Comparison of ENCODE assay signal across 1 cellular context in the genomic region with DNA sequence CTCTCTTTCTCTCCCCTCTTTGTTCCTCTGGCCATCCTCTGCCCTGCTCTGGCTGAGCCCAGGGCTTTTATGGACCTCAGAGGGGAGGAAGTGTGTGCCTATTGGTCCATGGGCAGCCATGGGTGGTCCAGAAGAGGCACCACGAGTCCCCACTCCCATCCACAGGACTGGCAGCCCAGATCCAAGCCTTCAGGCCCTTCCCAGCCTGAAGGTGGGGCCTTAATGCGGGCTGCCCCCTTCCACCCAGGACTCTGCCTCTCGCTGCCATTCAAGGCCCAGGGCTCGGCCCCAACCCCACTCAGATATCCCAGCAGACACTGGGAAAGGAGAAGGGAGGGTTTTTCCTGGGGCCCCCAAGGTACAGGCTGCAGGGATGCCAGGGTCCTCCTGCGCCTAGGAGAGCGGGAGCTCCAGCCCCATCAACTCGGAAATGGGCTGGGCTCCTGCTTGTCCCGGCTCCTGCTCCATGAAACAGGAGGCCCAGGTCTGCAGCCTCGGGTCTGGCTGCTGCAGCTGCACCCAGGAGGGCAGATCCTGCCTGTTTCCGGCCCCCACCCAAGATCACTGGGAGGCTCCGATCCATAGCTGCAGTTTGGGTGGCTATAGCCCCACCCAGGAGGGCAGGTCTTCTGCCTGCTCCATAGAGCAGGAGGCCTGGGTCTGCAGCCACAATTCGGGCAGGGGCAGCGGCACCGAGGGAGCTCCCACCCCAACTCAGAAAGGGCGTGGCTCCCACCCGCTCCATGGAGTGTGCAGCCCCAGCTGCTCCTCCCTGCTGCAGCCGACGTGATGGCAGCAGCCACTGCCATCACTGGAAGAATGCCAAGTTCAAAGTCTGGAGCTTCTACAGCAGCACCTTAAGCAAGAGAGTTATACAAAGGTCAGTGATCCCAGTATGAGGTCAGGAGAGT.
TF ChIP-seq lines count a peak whose summit lies in the region.

No MANE protein-coding gene starts in this region.

TF ChIP-seq in WTC11, 78 proteins besides CTCF, POLR2A, EP300 and RAD21 (continued from another document):
- TF ChIP-seq, protein P1, sequence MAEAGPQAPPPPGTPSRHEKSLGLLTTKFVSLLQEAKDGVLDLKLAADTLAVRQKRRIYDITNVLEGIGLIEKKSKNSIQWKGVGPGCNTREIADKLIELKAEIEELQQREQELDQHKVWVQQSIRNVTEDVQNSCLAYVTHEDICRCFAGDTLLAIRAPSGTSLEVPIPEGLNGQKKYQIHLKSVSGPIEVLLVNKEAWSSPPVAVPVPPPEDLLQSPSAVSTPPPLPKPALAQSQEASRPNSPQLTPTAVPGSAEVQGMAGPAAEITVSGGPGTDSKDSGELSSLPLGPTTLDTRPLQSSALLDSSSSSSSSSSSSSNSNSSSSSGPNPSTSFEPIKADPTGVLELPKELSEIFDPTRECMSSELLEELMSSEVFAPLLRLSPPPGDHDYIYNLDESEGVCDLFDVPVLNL (CRISPR knock-in tag; IDR thresholded peaks at IDR 0.05; ENCODE audit: borderline replicate concordance, low read depth), result no peak
- TF ChIP-seq JUN (CRISPR knock-in tag; IDR thresholded peaks at IDR 0.05) (no peak), GABPB1 (CRISPR knock-in tag; IDR thresholded peaks at IDR 0.05) (no peak), KAT7 (CRISPR knock-in tag; IDR thresholded peaks at IDR 0.05; ENCODE audit: borderline replicate concordance) (no peak)
TF ChIP-seq in WTC11: peak in this region for 0.
